ENCODE assay signal across 8 cellular contexts in genomic region chr3:186109897-186110803, GRCh38. TPM values are rescaled to one million over a fixed set of nuclear protein-coding genes. Genes with fewer than 3 reads are reported as not detected.
DNase-seq lines count a peak whose midpoint lies in the region; ATAC-seq, FAIRE-seq and TF ChIP-seq lines count a peak whose summit lies in the region.

No MANE protein-coding gene starts in this region.

- no peaks in the 10 kb centered on the region for H4K20me1 ChIP-seq in endothelial cell of umbilical vein (replicated peaks; ENCODE audit: control insufficient read depth, extremely low read depth, insufficient read depth, low read length)

- CTCF ChIA-PET in endothelial cell of umbilical vein (lab: Charles Lee), result interaction anchor here (0.7 to 3.4 kb wide), 6 partner anchors 12 to 430 kb away, joined by 3 to 13 read pairs (median 4); no protein-coding TSS in a partner anchor

- no peaks in the 10 kb centered on the region for H3K36me3 Mint-ChIP-seq in T-helper 2 cell treated with Interferon-gamma antibody and Interleukin-4, amounts not matched to agents 5 μg/mL and 100 μg/mL, for 36 hours (ENCODE audit: low read depth)
- no peaks in the 10 kb centered on the region for H3K36me3 Mint-ChIP-seq in natural killer cell

- peak overlapping the region; percentile 91 for H3K9ac ChIP-seq in endothelial cell of umbilical vein (replicated peaks; ENCODE audit: extremely low read depth, insufficient read depth, low read length)

- peak overlapping the region; percentile 89 for H3K4me2 ChIP-seq in endothelial cell of umbilical vein (ENCODE audit: insufficient read depth, low read length)

- peak overlapping the region; percentile 89 for H3K4me3 Mint-ChIP-seq in T-helper 2 cell treated with Interferon-gamma antibody and Interleukin-4, amounts not matched to agents 5 μg/mL and 100 μg/mL, for 36 hours
- H3K4me3 Mint-ChIP-seq in natural killer cell, result peak overlapping the region; percentile 96

- H3K36me3 ChIP-seq in SJCRH30 (no peaks in the 10 kb centered on the region; the same call in 1 of the 2 replicates), endothelial cell of umbilical vein (ENCODE audit: control insufficient read depth in 2 of 2, extremely low read depth in 1 of 2, insufficient read depth in 2 of 2, low read length in 2 of 2) (no peaks in the 10 kb centered on the region)

- H3K27me3 ChIP-seq in SJCRH30, result no peaks in the 10 kb centered on the region
- H3K27me3 ChIP-seq in endothelial cell of umbilical vein (ENCODE audit: control insufficient read depth in 2 of 2, insufficient read depth in 2 of 2, low read length in 2 of 2), result peaks cover 11 to 15% of the 10 kb centered on the region in 2 experiments

- H3K4me1 Mint-ChIP-seq in T-helper 2 cell treated with Interferon-gamma antibody and Interleukin-4, amounts not matched to agents 5 μg/mL and 100 μg/mL, for 36 hours (ENCODE audit: low read depth), result peaks cover 27% of the 10 kb centered on the region
- H3K4me1 Mint-ChIP-seq in natural killer cell, result peaks cover 39 to 41% of the 10 kb centered on the region in 2 donors

- POLR2A ChIA-PET in endothelial cell of umbilical vein (lab: Charles Lee), result interaction anchor here (1.0 to 2.1 kb wide), 3 partner anchors 12 to 673 kb away, joined by 3 to 15 read pairs (median 9); partner anchors contain the start of genes DNAJB11 and EIF4A2

- H3K27ac ChIP-seq in SJCRH30, result peak overlapping the region; percentile 49
- peak overlapping the region; percentile 88 for H3K27ac ChIP-seq in endothelial cell of umbilical vein (ENCODE audit: insufficient read depth, low read depth, low read length)

- dilution Hi-C loops in endothelial cell of umbilical vein (cut with MboI; ENCODE audit: extremely low pct_ligation_motif_present, low sequenced_read_pairs), result no loop called here

- peaks cover 89% of the 10 kb centered on the region for H3K27me3 Mint-ChIP-seq in T-helper 2 cell treated with Interferon-gamma antibody and Interleukin-4, amounts not matched to agents 5 μg/mL and 100 μg/mL, for 36 hours (ENCODE audit: low read depth)
- H3K27me3 Mint-ChIP-seq in natural killer cell (ENCODE audit: low read depth in 2 of 2), result peaks cover 60 to 65% of the 10 kb centered on the region in 2 donors

- no peak for TF ChIP-seq POLR2A in endothelial cell of umbilical vein (IDR thresholded peaks at IDR 0.05; ENCODE audit: low read depth, low read length)

- DNase-seq in T-helper 2 cell treated with Interferon-gamma antibody and Interleukin-4, amounts not matched to agents 5 μg/mL and 100 μg/mL, for 36 hours (ENCODE audit: low spot score), result no peak
- DNase-seq in T-helper 2 cell (no peak), SJCRH30 (peak in 1 of 2 experiments; percentile 44), endothelial cell of umbilical vein (ENCODE audit: low read depth, low spot score) (peak; percentile 48), natural killer cell (peak; percentile 22), NCI-H1436 (lab: John Stamatoyannopoulos, UW) (no peak)

- TF ChIP-seq CTCF in endothelial cell of umbilical vein (IDR thresholded peaks at IDR 0.05; ENCODE audit: extremely low read depth in 1 of 2, insufficient read depth in 1 of 2, low read depth in 1 of 2, low read length in 2 of 2), result no peak
- TF ChIP-seq CTCF in natural killer cell (IDR thresholded peaks at IDR 0.05), result no peak

- H3K79me2 ChIP-seq in endothelial cell of umbilical vein (ENCODE audit: control insufficient read depth, insufficient read depth, low read length), result peaks cover 29% of the 10 kb centered on the region

- intact Hi-C loops in endothelial cell of umbilical vein (cut with micrococcal nuclease) (loop anchor here (1.0 to 10.0 kb wide), 12 partner anchors 13 to 1027 kb away; partner anchors contain the start of genes CRYGS, DNAJB11, EIF4A2 and RPL39L), natural killer cell (cut with micrococcal nuclease) (loop anchor here (1.0 to 5.0 kb wide), 6 partner anchors 75 to 1027 kb away; partner anchors contain the start of genes DNAJB11, RPL39L, SENP2 and ST6GAL1)

- BruUV-seq in endothelial cell of umbilical vein (replicated peaks; lab: Mats Ljungman, UMichigan), result no TSS peak

- FAIRE-seq in endothelial cell of umbilical vein (lab: Jason Lieb, UNC), result no peak

- H2AFZ ChIP-seq in endothelial cell of umbilical vein (ENCODE audit: low read depth, low read length), result peak overlapping the region; percentile 98

- no peaks in the 10 kb centered on the region for H3K9me3 ChIP-seq in SJCRH30 (replicated peaks)
- H3K9me3 ChIP-seq in endothelial cell of umbilical vein (replicated peaks; ENCODE audit: control insufficient read depth, insufficient read depth, low read length), result no peaks in the 10 kb centered on the region

- H3K9me3 Mint-ChIP-seq in T-helper 2 cell treated with Interferon-gamma antibody and Interleukin-4, amounts not matched to agents 5 μg/mL and 100 μg/mL, for 36 hours, result no peaks in the 10 kb centered on the region
- H3K9me3 Mint-ChIP-seq in natural killer cell, result no peaks in the 10 kb centered on the region

- H3K4me1 ChIP-seq in SJCRH30, result peaks cover 8% of the 10 kb centered on the region; the same call in 1 of the 2 replicates
- H3K4me1 ChIP-seq in endothelial cell of umbilical vein (ENCODE audit: control insufficient read depth, extremely low read depth, insufficient read depth, low read length), result peaks cover 18% of the 10 kb centered on the region

- no peaks in the 10 kb centered on the region for H3K9me1 ChIP-seq in endothelial cell of umbilical vein (replicated peaks; ENCODE audit: control insufficient read depth, extremely low read depth, insufficient read depth, low read length)

- H3K4me3 ChIP-seq in SJCRH30 (peak overlapping the region; percentile 61), endothelial cell of umbilical vein (replicated peaks in 1 of 3; ENCODE audit: insufficient read depth in 1 of 3, low read depth in 1 of 3, low read length in 3 of 3) (peak overlapping the region; percentile 48 to 87 (median 82))

- ATAC-seq in natural killer cell, result no peak
- ATAC-seq in HG03571 (IDR thresholded peaks at IDR 0.05; ENCODE audit: unreplicated experiment), result no peak
- ATAC-seq in GM21717 (IDR thresholded peaks at IDR 0.05; ENCODE audit: unreplicated experiment), result no peak

- no peak overlapping the region for H3K27ac Mint-ChIP-seq in T-helper 2 cell treated with Interferon-gamma antibody and Interleukin-4, amounts not matched to agents 5 μg/mL and 100 μg/mL, for 36 hours
- H3K27ac Mint-ChIP-seq in natural killer cell, result peak overlapping the region; percentile 88 to 92

TF ChIP-seq in endothelial cell of umbilical vein, 7 proteins besides CTCF, POLR2A, EP300 and RAD21:
- TF ChIP-seq POLR2AphosphoS5 (IDR thresholded peaks at IDR 0.05; ENCODE audit: insufficient read depth, low read depth, low read length) (no peak), JUN (IDR thresholded peaks at IDR 0.05; ENCODE audit: borderline replicate concordance, insufficient read depth, insufficient read length, low read depth) (no peak), EZH2 (IDR thresholded peaks at IDR 0.05; ENCODE audit: borderline replicate concordance, low read depth, low read length, severe bottlenecking) (no peak), FOS (IDR thresholded peaks at IDR 0.05; ENCODE audit: borderline replicate concordance, insufficient read depth, low read length) (no peak), MYC (IDR thresholded peaks at IDR 0.05; ENCODE audit: low read depth, low read length) (no peak), MAX (IDR thresholded peaks at IDR 0.05; ENCODE audit: insufficient read depth, insufficient read length) (no peak), GATA2 (IDR thresholded peaks at IDR 0.05; ENCODE audit: insufficient read depth, insufficient read length, low read depth, low read length) (no peak)

RNA-seq across cellular contexts. Expression of gene ETV5, which starts 1.3 kb away (rescaled TPM):
- total RNA-seq in SJCRH30 (2014; rRNA removed; shearing (Covaris generic)), result 62.8 and 64.7 TPM in 2 replicates
- total RNA-seq in endothelial cell of umbilical vein, result 40.9 and 43.4 TPM in 2 replicates
- polyA plus RNA-seq in endothelial cell of umbilical vein, result 6.9 and 8.8 TPM in 2 replicates
- polyA plus RNA-seq in endothelial cell of umbilical vein (2011; cell fraction: cytosol; rRNA removed), result 10.6 and 12.8 TPM in 2 replicates
- polyA plus RNA-seq in endothelial cell of umbilical vein (2011; cell fraction: nucleus; rRNA removed), result 12.2 and 17.7 TPM in 2 replicates
- 25.6 and 35.6 TPM in 2 replicates for polyA plus RNA-seq in endothelial cell of umbilical vein (2012)
- polyA minus RNA-seq in endothelial cell of umbilical vein, result 14.2 and 18.0 TPM in 2 replicates
- polyA minus RNA-seq in endothelial cell of umbilical vein (2011; cell fraction: cytosol; rRNA and poly(A)+ RNA removed), result 2.9 TPM
- polyA minus RNA-seq in endothelial cell of umbilical vein (2011; cell fraction: nucleus; rRNA and poly(A)+ RNA removed), result 12.3 and 18.7 TPM in 2 replicates
- total RNA-seq in natural killer cell, result 1 to 10 TPM; 3.0 to 5.3 (median 4.6) TPM

Comparison
In these comparisons a context has a peak if more than half of its experiments do, and no peak if none do; other contexts are left out.
1. DNase-seq: peak in endothelial cell of umbilical vein (single experiment) and natural killer cell (single experiment); none in T-helper 2 cell treated with Interferon-gamma antibody and Interleukin-4, amounts not matched to agents 5 μg/mL and 100 μg/mL, for 36 hours (single experiment), T-helper 2 cell (0 of 5) and NCI-H1436 (single experiment).